Comparison of ENCODE assay signal across 25 cellular contexts in genomic region chr6:70676821-70677220, GRCh38.
"Had no signal": no experiment of that assay in that cellular context is flagged by ENCODE, and none has a peak within 500 bp of the region (broad histone marks: within the 10 kb centered on the region; RNA-seq: fewer than 3 reads in every experiment).

No MANE protein-coding gene starts in this region.

- H3K27ac ChIP-seq: neutrophil, ovary, parathyroid adenoma, psoas muscle, right lobe of liver, sigmoid colon, stomach, thoracic aorta, thyroid gland, tibial nerve, upper lobe of left lung, vagina had no signal

- H3K9me3 ChIP-seq: neutrophil, ovary, psoas muscle, right lobe of liver, sigmoid colon, stomach, thoracic aorta, thyroid gland, upper lobe of left lung, vagina had no signal

- H3K27me3 ChIP-seq: neutrophil, ovary, right lobe of liver, sigmoid colon, stomach, thyroid gland, tibial nerve, upper lobe of left lung, vagina had no signal

- H3K9ac ChIP-seq: parathyroid adenoma had no signal

- ATAC-seq: natural killer cell treated with Interleukin-12 subunit alpha and Interleukin-12 subunit beta and Interleukin-15 and Interleukin-18, amount 100 ng/mL, for 72 hours; psoas muscle; right cardiac atrium; right lobe of liver; stimulated activated effector memory CD8-positive, alpha-beta T cell treated with anti-CD3 and anti-CD28 coated beads, Interleukin-12 subunit alpha, Interleukin-12 subunit beta, amount 100 ng/mL, for 72 hours; stimulated activated naive B cell treated with anti-CD40 and anti-IgM and Interleukin-4, amounts not matched to agents 10 μg/mL and 1 μg/mL and 100 μg/mL, for 72 hours had no signal

- H2AFZ ChIP-seq: parathyroid adenoma had no signal

- H3K4me3 ChIP-seq: ovary, psoas muscle, right lobe of liver, sigmoid colon, stomach, thoracic aorta, thyroid gland, tibial nerve, upper lobe of left lung, vagina had no signal

- DNase-seq: nephron progenitor cell; nucleus accumbens; ovary; posterior cingulate gyrus; psoas muscle; right cardiac atrium; right lobe of liver; sigmoid colon; small intestine; stimulated activated CD4-positive, alpha-beta T cell treated with anti-CD3 and anti-CD28 coated beads, Interleukin-15, amount 100 ng/mL, for 24 hours; stimulated activated CD4-positive, alpha-beta T cell treated with anti-CD3 and anti-CD28 coated beads, Interleukin-2, amount 100 ng/mL, for 24 hours; stimulated activated CD4-positive, alpha-beta T cell treated with anti-CD3 and anti-CD28 coated beads, Interleukin-2, amount 100 ng/mL, for 48 hours; stimulated activated CD4-positive, alpha-beta T cell treated with anti-CD3 and anti-CD28 coated beads, Interleukin-4, amount 100 ng/mL, for 24 hours; stimulated activated naive B cell treated with anti-CD40 and anti-IgM and Interleukin-4, amounts not matched to agents 10 μg/mL and 1 μg/mL and 100 μg/mL, for 72 hours; stimulated activated naive CD4-positive, alpha-beta T cell treated with Interleukin-2 at 50 U/mL for 16 hours; stomach; thyroid gland had no signal

- H3K4me1 ChIP-seq: right lobe of liver had no signal

- H3K36me3 ChIP-seq: neutrophil, ovary, right lobe of liver, sigmoid colon, stomach, thoracic aorta, thyroid gland, tibial nerve, upper lobe of left lung, vagina had no signal
